In genomic region chr7:25171516-25171915, GRCh38 we compare ENCODE assay signal across 32 cellular contexts. TPM values are rescaled to one million over a fixed set of nuclear protein-coding genes. Genes with fewer than 3 reads are reported as not detected.
"Had no signal": no experiment of that assay in that cellular context is flagged by ENCODE, and none has a peak within 500 bp of the region (broad histone marks: within the 10 kb centered on the region; RNA-seq: fewer than 3 reads in every experiment).

No MANE protein-coding gene starts in this region.

- DNase-seq: activated CD4-positive, alpha-beta memory T cell treated with anti-CD3 and anti-CD28 coated beads, Interleukin-2, amount 10 ng/mL, durations not matched to agents 7 days and 5 days; activated CD4-positive, alpha-beta T cell treated with anti-CD3 and anti-CD28 coated beads for 36 hours; activated CD4-positive, alpha-beta T cell treated with anti-CD3 and anti-CD28 coated beads, Interleukin-2, amount 50 U/mL, for 1 hour; activated gamma-delta T cell treated with Interleukin-2 at 50 U/mL for 16 hours; activated naive CD4-positive, alpha-beta T cell treated with anti-CD3 and anti-CD28 coated beads, Interleukin-2, amount 10 ng/mL, durations not matched to agents 7 days and 5 days; activated naive CD8-positive, alpha-beta T cell treated with anti-CD3 and anti-CD28 coated beads for 36 hours; activated T-cell treated with anti-CD3 and anti-CD28 coated beads for 4 hours; activated T-cell treated with anti-CD3 and anti-CD28 coated beads, Interleukin-2, amount 50 U/mL, for 72 hours; brain microvascular endothelial cell; Kasumi-1; KBM-7; NCI-H1092; NCI-H1417; NCI-H1694; NCI-H2029; NCI-H2107; NCI-H345; NCI-H510A; NCI-H748 treated with DMSO at 0.1 percent for 48 hours; RPMI8226; SJCRH30; SK-N-SH; T-helper 1 cell had no signal

- H3K4me3 Mint-ChIP-seq: activated CD4-positive, alpha-beta memory T cell treated with anti-CD3 and anti-CD28 coated beads, Interleukin-2, amount 10 ng/mL, durations not matched to agents 7 days and 5 days; activated CD4-positive, alpha-beta T cell treated with anti-CD3 and anti-CD28 coated beads for 36 hours; activated naive CD4-positive, alpha-beta T cell treated with anti-CD3 and anti-CD28 coated beads, Interleukin-2, amount 10 ng/mL, durations not matched to agents 7 days and 5 days; activated naive CD8-positive, alpha-beta T cell treated with anti-CD3 and anti-CD28 coated beads for 36 hours; activated T-cell treated with anti-CD3 and anti-CD28 coated beads, Interleukin-2, amount 50 U/mL, for 72 hours had no signal

- H3K9me3 Mint-ChIP-seq: activated CD4-positive, alpha-beta memory T cell treated with anti-CD3 and anti-CD28 coated beads, Interleukin-2, amount 10 ng/mL, durations not matched to agents 7 days and 5 days; activated naive CD4-positive, alpha-beta T cell treated with anti-CD3 and anti-CD28 coated beads, Interleukin-2, amount 10 ng/mL, durations not matched to agents 7 days and 5 days; activated naive CD8-positive, alpha-beta T cell treated with anti-CD3 and anti-CD28 coated beads for 36 hours; activated T-helper 2 cell treated with anti-CD3 and anti-CD28 coated beads, Interferon-gamma antibody, Interleukin-2, Interleukin-4, amounts not matched to agents 10 μg/mL and 5 μg/mL and 100 μg/mL, durations not matched to agents 14 hours and 24 hours and 36 hours had no signal

- H3K27me3 Mint-ChIP-seq: activated CD4-positive, alpha-beta memory T cell treated with anti-CD3 and anti-CD28 coated beads, Interleukin-2, amount 10 ng/mL, durations not matched to agents 7 days and 5 days; activated CD4-positive, alpha-beta T cell treated with anti-CD3 and anti-CD28 coated beads for 36 hours; activated naive CD8-positive, alpha-beta T cell treated with anti-CD3 and anti-CD28 coated beads for 36 hours had no signal

- H3K4me1 ChIP-seq: SJCRH30 had no signal

- H3K9me2 ChIP-seq: SK-N-SH had no signal

- H3K27ac Mint-ChIP-seq: activated CD4-positive, alpha-beta memory T cell treated with anti-CD3 and anti-CD28 coated beads, Interleukin-2, amount 10 ng/mL, durations not matched to agents 7 days and 5 days; activated CD4-positive, alpha-beta T cell treated with anti-CD3 and anti-CD28 coated beads for 36 hours; activated naive CD4-positive, alpha-beta T cell treated with anti-CD3 and anti-CD28 coated beads, Interleukin-2, amount 10 ng/mL, durations not matched to agents 7 days and 5 days; activated naive CD8-positive, alpha-beta T cell treated with anti-CD3 and anti-CD28 coated beads for 36 hours; activated T-cell treated with anti-CD3 and anti-CD28 coated beads, Interleukin-2, amount 50 U/mL, for 72 hours; activated T-helper 2 cell treated with anti-CD3 and anti-CD28 coated beads, Interferon-gamma antibody, Interleukin-2, Interleukin-4, amounts not matched to agents 10 μg/mL and 5 μg/mL and 100 μg/mL, durations not matched to agents 14 hours and 24 hours and 36 hours had no signal

- H3K4me2 ChIP-seq: SK-N-SH had no signal

- H3K4me3 ChIP-seq: cardiac muscle cell, SJCRH30 had no signal

- H3K4me1 Mint-ChIP-seq: activated CD4-positive, alpha-beta memory T cell treated with anti-CD3 and anti-CD28 coated beads, Interleukin-2, amount 10 ng/mL, durations not matched to agents 7 days and 5 days; activated CD4-positive, alpha-beta T cell treated with anti-CD3 and anti-CD28 coated beads for 36 hours; activated naive CD4-positive, alpha-beta T cell treated with anti-CD3 and anti-CD28 coated beads, Interleukin-2, amount 10 ng/mL, durations not matched to agents 7 days and 5 days; activated naive CD8-positive, alpha-beta T cell treated with anti-CD3 and anti-CD28 coated beads for 36 hours had no signal

- H3K9ac ChIP-seq: SK-N-SH had no signal

- H3K36me3 ChIP-seq: brain microvascular endothelial cell, cardiac muscle cell had no signal

- H3K9me3 ChIP-seq: SJCRH30, SK-N-SH had no signal

- H3K27ac ChIP-seq: brain microvascular endothelial cell, cardiac muscle cell, SJCRH30, VCaP had no signal

- H3K27me3 ChIP-seq: brain microvascular endothelial cell, cardiac muscle cell, SJCRH30 had no signal

- ATAC-seq: activated CD4-positive, alpha-beta T cell treated with anti-CD3 and anti-CD28 coated beads for 36 hours; activated T-cell treated with anti-CD3 and anti-CD28 coated beads, Interleukin-2, amount 50 U/mL, for 72 hours; Right ventricle myocardium inferior had no signal

RNA-seq across cellular contexts. Expression of gene NPVF, which starts 56.8 kb away (rescaled TPM):
- total RNA-seq: activated CD4-positive, alpha-beta memory T cell treated with anti-CD3 and anti-CD28 coated beads, Interleukin-2, amount 10 ng/mL, durations not matched to agents 7 days and 5 days; activated CD4-positive, alpha-beta T cell treated with anti-CD3 and anti-CD28 coated beads for 36 hours; activated CD8-positive, alpha-beta memory T cell treated with anti-CD3 and anti-CD28 coated beads for 36 hours; activated naive CD8-positive, alpha-beta T cell treated with anti-CD3 and anti-CD28 coated beads for 36 hours; activated T-cell treated with anti-CD3 and anti-CD28 coated beads, Interleukin-2, amount 50 U/mL, for 72 hours; activated T-helper 2 cell treated with anti-CD3 and anti-CD28 coated beads, Interferon-gamma antibody, Interleukin-2, Interleukin-4, amounts not matched to agents 10 μg/mL and 5 μg/mL and 100 μg/mL, durations not matched to agents 14 hours and 24 hours and 36 hours; cardiac muscle cell; M059J; OCI-LY7; Right ventricle myocardium inferior; SJCRH30; T-helper 2 cell treated with Interferon-gamma antibody and Interleukin-4, amounts not matched to agents 100 ng/mL and 5 ng/mL, for 36 hours had no signal
- polyA plus RNA-seq: adipose tissue, cardiac muscle cell, SK-N-SH had no signal
